Comparison of ENCODE assay signal across 9 cellular contexts in the genomic region with DNA sequence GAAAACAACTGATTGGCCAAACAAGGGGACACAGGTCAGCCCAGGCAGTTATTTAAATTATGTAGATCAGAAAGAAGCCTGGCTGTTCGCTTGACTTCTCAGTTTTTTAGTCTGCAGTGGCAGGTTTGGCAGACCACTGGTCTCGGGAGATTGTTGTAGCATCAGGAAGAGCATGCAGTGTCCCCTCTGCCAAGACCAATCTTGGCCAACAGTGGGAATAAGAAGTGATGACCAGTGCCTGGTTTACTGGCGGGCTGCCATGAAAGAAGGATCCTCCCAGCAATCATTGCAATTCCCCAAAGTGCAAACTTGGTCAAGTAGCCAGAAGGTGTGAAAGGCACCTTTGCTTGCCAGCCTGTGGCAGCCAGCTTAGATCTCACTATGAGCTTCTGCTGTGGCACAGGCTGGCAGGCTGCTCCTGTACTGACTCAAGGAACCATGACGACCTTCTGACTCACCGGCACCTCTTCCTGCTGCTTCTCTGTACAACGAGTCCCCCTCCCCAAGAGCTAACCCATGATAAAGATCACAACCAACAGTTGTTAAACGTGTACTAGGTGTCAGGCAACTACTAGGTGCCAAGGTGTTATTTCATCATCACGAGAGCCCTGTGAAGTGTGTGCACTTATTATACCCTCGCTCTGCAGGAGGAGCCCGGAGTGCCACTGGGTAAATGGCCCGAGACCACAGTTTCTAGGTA.
DNase-seq lines count a peak whose midpoint lies in the region; ATAC-seq and TF ChIP-seq lines count a peak whose summit lies in the region.
"Had no signal": no experiment of that assay in that cellular context is flagged by ENCODE, and none has a peak within 500 bp of the region (broad histone marks: within the 10 kb centered on the region; RNA-seq: fewer than 3 reads in every experiment).

No MANE protein-coding gene starts in this region.

- H3K4me1 Mint-ChIP-seq in activated B cell treated with CpG ODN at 0.5 μM for 24 hours: peaks cover 66% of the 10 kb centered on the region
- H3K4me1 Mint-ChIP-seq in HFFc6 (ENCODE audit: low read depth): peaks cover 14% of the 10 kb centered on the region

- H3K27me3 ChIP-seq in mammary epithelial cell (ENCODE audit: insufficient read depth, low read length): no peaks in the 10 kb centered on the region
- H3K27me3 ChIP-seq: colonic mucosa had no signal

- H3K4me3 Mint-ChIP-seq in activated B cell treated with CpG ODN at 0.5 μM for 24 hours (no peak overlapping the region), HFFc6 (no peak overlapping the region)

- H3K4me1 ChIP-seq in mammary epithelial cell (ENCODE audit: insufficient read depth, low read length): peaks cover 10% of the 10 kb centered on the region
- H3K4me1 ChIP-seq: colonic mucosa had no signal

- in situ Hi-C loops in mammary epithelial cell (cut with MboI; ENCODE audit: low sequenced_read_pairs in 2 of 2): no loop called here

- POLR2A ChIA-PET in activated B cell treated with CpG ODN at 0.5 μM for 24 hours (lab: Charles Lee): interaction anchor here (1.1 to 6.7 kb wide), 11 partner anchors 11 to 177 kb away, joined by 3 to 137 read pairs (median 6); a partner anchor contains a TSS

- no peak overlapping the region for H3K4me2 ChIP-seq in mammary epithelial cell (ENCODE audit: insufficient read depth, low read depth, low read length)

- H3K9me3 Mint-ChIP-seq in activated B cell treated with CpG ODN at 0.5 μM for 24 hours: no peaks in the 10 kb centered on the region
- peaks cover 23% of the 10 kb centered on the region for H3K9me3 Mint-ChIP-seq in HFFc6

- no peak overlapping the region for H3K9ac ChIP-seq in mammary epithelial cell (ENCODE audit: insufficient read depth, low read length)

- H3K27ac Mint-ChIP-seq in activated B cell treated with CpG ODN at 0.5 μM for 24 hours (peak overlapping the region; percentile 46), HFFc6 (no peak overlapping the region)

- H3K36me3 ChIP-seq in mammary epithelial cell (ENCODE audit: insufficient read depth, low read length): no peaks in the 10 kb centered on the region
- H3K36me3 ChIP-seq: colonic mucosa had no signal

- H3K4me3 ChIP-seq in mammary epithelial cell (replicated peaks in 1 of 3; ENCODE audit: insufficient read depth in 1 of 3, low read depth in 2 of 3, low read length in 3 of 3): no peak overlapping the region
- H3K4me3 ChIP-seq: colonic mucosa had no signal

- peak; percentile 35 for ATAC-seq in activated B cell treated with CpG ODN at 0.5 μM for 24 hours (ENCODE audit: low read depth)

- WGBS in mammary epithelial cell (ENCODE audit: low coverage, missing lambda C conversion rate): 87% methylated on average over 7 of the region's 11 CpGs

- no peaks in the 10 kb centered on the region for H3K36me3 Mint-ChIP-seq in activated B cell treated with CpG ODN at 0.5 μM for 24 hours (ENCODE audit: low read depth)
- 0 out of 2 replicates have a peak, but pooled peaks cover 4% of the 10 kb centered on the region for H3K36me3 Mint-ChIP-seq in HFFc6 (ENCODE audit: low read depth)

- no peak for TF ChIP-seq CTCF in activated B cell treated with CpG ODN at 0.5 μM for 24 hours (IDR thresholded peaks at IDR 0.05)
- TF ChIP-seq CTCF in mammary epithelial cell (conservative IDR thresholded peaks at IDR 0.05 in 1 of 2, IDR thresholded peaks at IDR 0.05 in 1 of 2; ENCODE audit: extremely low read depth in 1 of 2, insufficient read depth in 1 of 2, low read depth in 1 of 2, low read length in 2 of 2): no peak
- no peak for TF ChIP-seq CTCF in HFFc6 (IDR thresholded peaks at IDR 0.05)

- H3K27me3 Mint-ChIP-seq in activated B cell treated with CpG ODN at 0.5 μM for 24 hours: no peaks in the 10 kb centered on the region
- peaks cover 19% of the 10 kb centered on the region for H3K27me3 Mint-ChIP-seq in HFFc6 (ENCODE audit: insufficient read depth)

- H4K20me1 ChIP-seq in mammary epithelial cell (ENCODE audit: insufficient read depth, low read length): no peaks in the 10 kb centered on the region

- H3K27ac ChIP-seq in mammary epithelial cell (ENCODE audit: insufficient read depth, low read depth, low read length): no peak overlapping the region
- H3K27ac ChIP-seq: colonic mucosa had no signal

- intact Hi-C loops in activated B cell treated with CpG ODN at 0.5 μM for 24 hours (cut with micrococcal nuclease) (no loop called here), mammary epithelial cell (cut with micrococcal nuclease) (loop anchor here (5.0 kb wide), 1 partner anchor 77 kb away; a partner anchor contains a TSS)

- H2AFZ ChIP-seq in mammary epithelial cell (ENCODE audit: low read depth, low read length): no peak overlapping the region

- H3K9me3 ChIP-seq in mammary epithelial cell (replicated peaks; ENCODE audit: insufficient read depth, low read length): peaks cover 3% of the 10 kb centered on the region
- H3K9me3 ChIP-seq: colonic mucosa had no signal

- BruUV-seq in mammary epithelial cell (replicated peaks; lab: Mats Ljungman, UMichigan): no TSS peak

- CTCF ChIA-PET in activated B cell treated with CpG ODN at 0.5 μM for 24 hours (lab: Charles Lee): interaction anchor here (0.6 to 4.5 kb wide), 7 partner anchors 9 to 184 kb away, joined by 3 to 27 read pairs (median 4); no protein-coding TSS in a partner anchor
- CTCF ChIA-PET in mammary epithelial cell (lab: Charles Lee; ENCODE audit: low non-redundant PET): no interaction called here

- dilution Hi-C loops in mammary epithelial cell (cut with HindIII; ENCODE audit: low sequenced_read_pairs): no loop called here

- H3K79me2 ChIP-seq in mammary epithelial cell (ENCODE audit: insufficient read depth, low read length): no peaks in the 10 kb centered on the region

- DNase-seq in HK-2 (ENCODE audit: unreplicated experiment) (peak; percentile 55), activated B cell treated with CpG ODN at 0.5 μM for 24 hours (no peak), mammary epithelial cell (peak; percentile 70), mucosa of gallbladder (ENCODE audit: low spot score) (no peak), NCI-H2171 (lab: John Stamatoyannopoulos, UW) (no peak), midbrain (lab: John Stamatoyannopoulos, UW) (no peak), HFFc6 (no peak)
- DNase-seq in stimulated activated CD4-positive, alpha-beta T cell treated with anti-CD3 and anti-CD28 coated beads, Interleukin-2, amount 100 ng/mL, for 24 hours: peak; percentile 72 to 74
- DNase-seq: colonic mucosa had no signal

Comparison
In these comparisons a context has a peak if more than half of its experiments do, and no peak if none do; other contexts are left out.
1. DNase-seq: peak in HK-2 (single experiment), mammary epithelial cell (single experiment) and stimulated activated CD4-positive, alpha-beta T cell treated with anti-CD3 and anti-CD28 coated beads, Interleukin-2, amount 100 ng/mL, for 24 hours (2 of 2); none in activated B cell treated with CpG ODN at 0.5 μM for 24 hours (single experiment), mucosa of gallbladder (single experiment), NCI-H2171 (single experiment), midbrain (single experiment) and HFFc6 (single experiment).